Comparison of ENCODE assay signal across 20 cellular contexts in genomic region chr14:70148911-70149675, GRCh38. TPM values are rescaled to one million over a fixed set of nuclear protein-coding genes. Genes with fewer than 3 reads are reported as not detected.
DNase-seq lines count a peak whose midpoint lies in the region; ATAC-seq, FAIRE-seq and TF ChIP-seq lines count a peak whose summit lies in the region.
"Had no signal": no experiment of that assay in that cellular context is flagged by ENCODE, and none has a peak within 500 bp of the region (broad histone marks: within the 10 kb centered on the region; RNA-seq: fewer than 3 reads in every experiment).

No MANE protein-coding gene starts in this region.

- no peak overlapping the region for H2BK15ac ChIP-seq in mesendoderm (replicated peaks; ENCODE audit: low read depth)

- no peaks in the 10 kb centered on the region for H3K36me3 ChIP-seq in mesendoderm (ENCODE audit: control insufficient read depth, insufficient read depth, low read length)
- H3K36me3 ChIP-seq: SJSA1 had no signal

- H4K5ac ChIP-seq in mesendoderm (ENCODE audit: low read length), result no peak overlapping the region

- in situ Hi-C loops in GM13976 (cut with MboI; ENCODE audit: low sequenced_read_pairs, unreplicated experiment), result no loop called here

- H3K18ac ChIP-seq in mesendoderm (ENCODE audit: low read length), result no peak overlapping the region

- H3K27ac ChIP-seq in mesendoderm (ENCODE audit: low read depth, low read length), result no peak overlapping the region
- H3K27ac ChIP-seq: RWPE1, SJSA1 had no signal

- no peak overlapping the region for H2BK120ac ChIP-seq in mesendoderm (ENCODE audit: low read depth, low read length)

- H3K27ac Mint-ChIP-seq in activated CD4-positive, alpha-beta T cell treated with anti-CD3 and anti-CD28 coated beads, Interleukin-2, amount 10 ng/mL, durations not matched to agents 24 days and 14 days, result no peak overlapping the region
- H3K27ac Mint-ChIP-seq: CD4-positive, alpha-beta T cell; GM23338; T-cell had no signal

- no peaks in the 10 kb centered on the region for H3K9me3 Mint-ChIP-seq in activated CD4-positive, alpha-beta T cell treated with anti-CD3 and anti-CD28 coated beads, Interleukin-2, amount 10 ng/mL, durations not matched to agents 24 days and 14 days
- H3K9me3 Mint-ChIP-seq: CD4-positive, alpha-beta T cell; GM23338; T-cell had no signal

- no peak overlapping the region for H2BK5ac ChIP-seq in mesendoderm (ENCODE audit: low read length)

- peak; percentile 49 for DNase-seq in CD1c-positive myeloid dendritic cell (ENCODE audit: extremely low spot score)
- no peak for DNase-seq in GM18507 (ENCODE audit: extremely low spot score, insufficient read length, low read depth)
- DNase-seq in NCI-H69 (lab: John Stamatoyannopoulos, UW), result peak; percentile 34
- DNase-seq in mesendoderm, result no peak
- DNase-seq in GM13976 (ENCODE audit: low spot score), result no peak
- DNase-seq in activated CD4-positive, alpha-beta T cell treated with anti-CD3 and anti-CD28 coated beads, Interleukin-2, amount 10 ng/mL, durations not matched to agents 24 days and 14 days, result no peak
- DNase-seq: Calu3; CD4-positive, alpha-beta T cell; Karpas-422; NCI-H1930; NCI-H2171 treated with DMSO at 0.1 percent for 48 hours; NCI-H510A treated with DMSO at 0.1 percent for 48 hours; T-cell had no signal

- H3K4me2 ChIP-seq in mesendoderm (ENCODE audit: low read length), result no peak overlapping the region
- H3K4me2 ChIP-seq: GM23338 had no signal

- H3K4me1 Mint-ChIP-seq in activated CD4-positive, alpha-beta T cell treated with anti-CD3 and anti-CD28 coated beads, Interleukin-2, amount 10 ng/mL, durations not matched to agents 24 days and 14 days, result no peaks in the 10 kb centered on the region
- H3K4me1 Mint-ChIP-seq: GM23338, T-cell had no signal

- peaks cover 2% of the 10 kb centered on the region for H3K4me1 ChIP-seq in mesendoderm (ENCODE audit: control insufficient read depth, low read depth, low read length)
- H3K4me1 ChIP-seq: SJSA1 had no signal

- H3K23ac ChIP-seq in mesendoderm (ENCODE audit: low read length), result peak overlapping the region; percentile 12

- intact Hi-C loops in activated CD4-positive, alpha-beta T cell treated with anti-CD3 and anti-CD28 coated beads, Interleukin-2, amount 10 ng/mL, durations not matched to agents 24 days and 14 days (cut with micrococcal nuclease), result no loop called here

- H3K4me3 Mint-ChIP-seq in activated CD4-positive, alpha-beta T cell treated with anti-CD3 and anti-CD28 coated beads, Interleukin-2, amount 10 ng/mL, durations not matched to agents 24 days and 14 days, result no peak overlapping the region
- H3K4me3 Mint-ChIP-seq: CD4-positive, alpha-beta T cell; GM23338; T-cell had no signal

- H3K79me2 ChIP-seq in mesendoderm (ENCODE audit: control insufficient read depth, insufficient read depth, low read length), result no peaks in the 10 kb centered on the region

- H4K8ac ChIP-seq in mesendoderm (ENCODE audit: low read depth, low read length), result no peak overlapping the region

- FAIRE-seq in GM18507 (lab: Jason Lieb, UNC), result peak; percentile 60

- no peaks in the 10 kb centered on the region for H3K27me3 ChIP-seq in mesendoderm (ENCODE audit: insufficient read depth, low read length, poor library complexity)
- H3K27me3 ChIP-seq: SJSA1 had no signal

- H3K56ac ChIP-seq in mesendoderm (ENCODE audit: low read length), result no peak overlapping the region

- no CpG with 5 or more reads among the region's 3 CpGs for WGBS in mesendoderm (ENCODE audit: extremely low coverage, insufficient coverage, low lambda C conversion rate)

- H3K9ac ChIP-seq in mesendoderm (ENCODE audit: low read length), result no peak overlapping the region

- no peaks in the 10 kb centered on the region for H3K36me3 Mint-ChIP-seq in activated CD4-positive, alpha-beta T cell treated with anti-CD3 and anti-CD28 coated beads, Interleukin-2, amount 10 ng/mL, durations not matched to agents 24 days and 14 days (ENCODE audit: low read depth)
- H3K36me3 Mint-ChIP-seq: T-cell had no signal

- H3K4ac ChIP-seq in mesendoderm (ENCODE audit: low read depth, low read length), result no peak overlapping the region

- no peak for TF ChIP-seq CTCF in GM13976 (IDR thresholded peaks at IDR 0.05; ENCODE audit: borderline replicate concordance, control extremely low read depth, extremely low read depth, insufficient read depth, missing control alignments)

- H3K27me3 Mint-ChIP-seq in activated CD4-positive, alpha-beta T cell treated with anti-CD3 and anti-CD28 coated beads, Interleukin-2, amount 10 ng/mL, durations not matched to agents 24 days and 14 days, result peaks cover 4% of the 10 kb centered on the region

- no peak for ATAC-seq in GM18870 (IDR thresholded peaks at IDR 0.05; ENCODE audit: unreplicated experiment)
- no peak for ATAC-seq in HG03442 (IDR thresholded peaks at IDR 0.05; ENCODE audit: unreplicated experiment)
- ATAC-seq: GM23338, T-cell had no signal

- no peak overlapping the region for H3K4me3 ChIP-seq in mesendoderm (ENCODE audit: low read length)
- H3K4me3 ChIP-seq: GM23338, SJSA1 had no signal

- no peaks in the 10 kb centered on the region for H3K79me1 ChIP-seq in mesendoderm (ENCODE audit: low read length)

- H2AK5ac ChIP-seq in mesendoderm (ENCODE audit: low read length), result no peak overlapping the region

RNA-seq across cellular contexts. Expression of gene SLC8A3, which starts 39.7 kb away (rescaled TPM):
- polyA plus RNA-seq in mesendoderm (2013, experiment 1 of 2), result 0.04 TPM
- polyA plus RNA-seq in mesendoderm (2013, experiment 2 of 2), result 0.08 TPM
- total RNA-seq in activated CD4-positive, alpha-beta T cell treated with anti-CD3 and anti-CD28 coated beads, Interleukin-2, amount 10 ng/mL, durations not matched to agents 24 days and 14 days, result 0.36 and 0.79 TPM in 2 replicates
- total RNA-seq: A673; Calu3; CD4-positive, alpha-beta T cell; OCI-LY7 had no signal

Comparison
In these comparisons a context has a peak if more than half of its experiments do, and no peak if none do; other contexts are left out.
1. DNase-seq: peak in CD1c-positive myeloid dendritic cell (single experiment) and NCI-H69 (single experiment); none in GM18507 (single experiment), mesendoderm (single experiment), GM13976 (single experiment) and activated CD4-positive, alpha-beta T cell treated with anti-CD3 and anti-CD28 coated beads, Interleukin-2, amount 10 ng/mL, durations not matched to agents 24 days and 14 days (single experiment).